Comparison of ENCODE assay signal across 2 cellular contexts in genomic region chr19:17965370-17966114, GRCh38.
TF ChIP-seq lines count a peak whose summit lies in the region.

No MANE protein-coding gene starts in this region.

TF ChIP-seq in HEK293, 187 proteins besides CTCF, POLR2A, EP300 and RAD21 (continues in another document):
- TF ChIP-seq ZNF26 (tag by site-specific recombination; IDR thresholded peaks at IDR 0.05) (no peak), SP2 (tag by site-specific recombination; IDR thresholded peaks at IDR 0.05) (peak; percentile 24), ZNF148 (tag by site-specific recombination; IDR thresholded peaks at IDR 0.05; ENCODE audit: borderline replicate concordance) (no peak), EGR2 (tag by site-specific recombination; IDR thresholded peaks at IDR 0.05; ENCODE audit: low read depth) (no peak), ZNF707 (tag by site-specific recombination; IDR thresholded peaks at IDR 0.05) (no peak), ZNF133 (tag by site-specific recombination; IDR thresholded peaks at IDR 0.05) (no peak), ZNF600 (tag by site-specific recombination; IDR thresholded peaks at IDR 0.05) (peak; percentile 74), PRDM2 (tag by site-specific recombination; IDR thresholded peaks at IDR 0.05; ENCODE audit: borderline replicate concordance) (no peak), ZNF391 (tag by site-specific recombination; IDR thresholded peaks at IDR 0.05; ENCODE audit: borderline replicate concordance, low read depth) (no peak), ZNF664 (tag by site-specific recombination; IDR thresholded peaks at IDR 0.05) (no peak), ZNF169 (tag by site-specific recombination; IDR thresholded peaks at IDR 0.05) (no peak), GLI2 (tag by site-specific recombination; IDR thresholded peaks at IDR 0.05; ENCODE audit: borderline replicate concordance, low read depth) (no peak), ZSCAN16 (tag by site-specific recombination; IDR thresholded peaks at IDR 0.05) (no peak), SETDB1 (IDR thresholded peaks at IDR 0.05; ENCODE audit: insufficient read length, low read length) (no peak), SP3 (tag by site-specific recombination; IDR thresholded peaks at IDR 0.05) (no peak), GLIS1 (tag by site-specific recombination; IDR thresholded peaks at IDR 0.05) (peak; percentile 40; the same call in 1 of the 2 replicates)

TF ChIP-seq in endothelial cell of umbilical vein, 7 proteins besides CTCF, POLR2A, EP300 and RAD21:
- TF ChIP-seq POLR2AphosphoS5 (IDR thresholded peaks at IDR 0.05; ENCODE audit: insufficient read depth, low read depth, low read length) (no peak), GATA2 (IDR thresholded peaks at IDR 0.05; ENCODE audit: insufficient read depth, insufficient read length, low read depth, low read length) (no peak), MAX (IDR thresholded peaks at IDR 0.05; ENCODE audit: insufficient read depth, insufficient read length) (no peak), JUN (IDR thresholded peaks at IDR 0.05; ENCODE audit: borderline replicate concordance, insufficient read depth, insufficient read length, low read depth) (no peak), EZH2 (IDR thresholded peaks at IDR 0.05; ENCODE audit: borderline replicate concordance, low read depth, low read length, severe bottlenecking) (no peak), FOS (IDR thresholded peaks at IDR 0.05; ENCODE audit: borderline replicate concordance, insufficient read depth, low read length) (no peak), MYC (IDR thresholded peaks at IDR 0.05; ENCODE audit: low read depth, low read length) (no peak)
